ENCODE assay signal across 8 cellular contexts in genomic region chr14:92714739-92715307, GRCh38. TPM values are rescaled to one million over a fixed set of nuclear protein-coding genes. Genes with fewer than 3 reads are reported as not detected.
A peak's percentile ranks its signal among the peaks of the same experiment; 100 is the strongest.
DNase-seq lines count a peak whose midpoint lies in the region; ATAC-seq and TF ChIP-seq lines count a peak whose summit lies in the region.
"Not testable (repeated sequence)": the region's sequence is repeated elsewhere in the genome, so short reads cannot be mapped to it uniquely, and the experiment has no call there.

No MANE protein-coding gene starts in this region.

- not testable (repeated sequence) for H3K4me3 ChIP-seq in AG10803 (ENCODE audit: low read length); epithelial cell of proximal tubule (ENCODE audit: low read depth, low read length)

- DNase-seq in AG10803 (ENCODE audit: low read depth) = peak; percentile 53
- peak; percentile 79 for DNase-seq in NCI-H1436 (lab: John Stamatoyannopoulos, UW)
- DNase-seq in activated T-helper 1 cell treated with Interleukin-2 at 50 U/mL for 16 hours (ENCODE audit: low read depth) = peak; percentile 53
- not testable (repeated sequence) for DNase-seq in epithelial cell of proximal tubule (ENCODE audit: low read depth)
- DNase-seq in medulla oblongata (ENCODE audit: extremely low spot score) = peak; percentile 67
- peak; percentile 65 to 83 (median 73) for DNase-seq in stimulated activated CD4-positive, alpha-beta T cell treated with anti-CD3 and anti-CD28 coated beads, TNF-alpha, amount 100 ng/mL, for 24 hours (ENCODE audit: low read depth in 3 of 3)

- ATAC-seq in GM21390 (IDR thresholded peaks at IDR 0.05; ENCODE audit: unreplicated experiment) = peak; percentile 54
- peak; percentile 98 for ATAC-seq in SK-N-SH treated with all-trans-retinoic acid at 6 μM for 48 hours

- peak; percentile 73 for TF ChIP-seq CTCF in AG10803 (conservative IDR thresholded peaks at IDR 0.05; ENCODE audit: low read length)
- peak; percentile 89 for TF ChIP-seq CTCF in epithelial cell of proximal tubule (conservative IDR thresholded peaks at IDR 0.05; ENCODE audit: low read depth, low read length)

RNA-seq across cellular contexts. Expression of gene LGMN, which starts 33.6 kb away (rescaled TPM):
- 35.7 and 63.5 TPM in 2 replicates for total RNA-seq in epithelial cell of proximal tubule
